Comparison of ENCODE assay signal across 9 cellular contexts in the genomic region with DNA sequence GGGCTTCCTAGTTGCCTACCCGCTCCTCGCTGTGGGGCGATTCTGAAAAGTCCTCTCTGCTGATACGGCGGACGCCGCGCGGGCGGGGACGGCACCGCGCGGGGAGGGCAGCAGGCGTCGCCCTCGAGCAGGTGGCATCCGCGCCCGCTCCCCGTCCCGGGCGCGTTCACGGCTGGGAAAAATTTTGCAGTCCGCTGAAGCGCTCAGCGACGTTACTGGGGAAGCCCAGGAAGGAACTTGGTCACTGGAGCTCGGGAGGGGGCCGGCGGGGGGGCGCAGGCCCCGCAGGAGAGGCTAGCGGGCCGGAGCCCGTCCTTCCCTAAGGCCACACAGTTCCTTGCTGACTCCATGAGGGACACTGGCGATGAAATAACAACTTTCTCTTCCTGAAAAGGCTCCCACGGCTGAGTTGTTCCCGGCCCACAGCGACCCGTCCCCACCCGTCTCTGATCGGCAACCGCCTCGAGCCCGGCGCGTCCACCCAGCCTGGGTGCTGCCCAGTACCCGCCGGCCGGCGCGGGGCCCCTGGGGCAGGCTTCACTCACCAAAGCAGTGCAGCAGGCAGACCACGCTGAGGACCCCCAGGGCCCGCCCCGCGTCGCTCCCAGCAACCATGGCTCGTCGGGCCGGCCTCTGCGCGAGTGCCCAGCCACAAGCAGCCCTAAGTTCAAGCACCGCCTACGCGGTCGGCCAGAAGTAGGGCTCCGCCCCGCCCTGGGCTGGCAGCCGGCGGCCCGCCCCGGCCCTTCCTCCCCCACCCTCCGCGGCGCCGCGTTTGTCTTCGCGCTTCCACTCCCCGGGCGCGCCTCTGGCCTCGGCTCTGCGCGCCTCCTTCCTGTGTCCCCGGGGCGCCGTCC. TPM values are rescaled to one million over a fixed set of nuclear protein-coding genes. Genes with fewer than 3 reads are reported as not detected.
DNase-seq lines count a peak whose midpoint lies in the region; ATAC-seq, FAIRE-seq and TF ChIP-seq lines count a peak whose summit lies in the region.
"Had no signal": no experiment of that assay in that cellular context is flagged by ENCODE, and none has a peak within 500 bp of the region (broad histone marks: within the 10 kb centered on the region; RNA-seq: fewer than 3 reads in every experiment).

A gene with protein sequence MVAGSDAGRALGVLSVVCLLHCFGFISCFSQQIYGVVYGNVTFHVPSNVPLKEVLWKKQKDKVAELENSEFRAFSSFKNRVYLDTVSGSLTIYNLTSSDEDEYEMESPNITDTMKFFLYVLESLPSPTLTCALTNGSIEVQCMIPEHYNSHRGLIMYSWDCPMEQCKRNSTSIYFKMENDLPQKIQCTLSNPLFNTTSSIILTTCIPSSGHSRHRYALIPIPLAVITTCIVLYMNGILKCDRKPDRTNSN (minus strand): TSS at position 669 of the 857 bp plus-strand sequence. CDS start 54 bp downstream, at position 615.

- H3K4me1 Mint-ChIP-seq in WTC11, result peaks cover 54% of the 10 kb centered on the region

- H3K4me3 ChIP-seq in ACC112 (ENCODE audit: low read depth, low read length), result peak within 1 kb of the TSS; percentile 87
- peak within 1 kb of the TSS; percentile 67 for H3K4me3 ChIP-seq in bronchial epithelial cell (ENCODE audit: low read depth, low read length)

- peak within 1 kb of the TSS; percentile 54; the same call in 1 of the 2 replicates for H3K27ac Mint-ChIP-seq in WTC11

- no peaks in the 10 kb centered on the region for H3K36me3 Mint-ChIP-seq in WTC11

- ATAC-seq in GM18511 (IDR thresholded peaks at IDR 0.05; ENCODE audit: unreplicated experiment) (peak; percentile 70), HG03025 (IDR thresholded peaks at IDR 0.05; ENCODE audit: low FRiP score, unreplicated experiment) (peak; percentile 61), WTC11 (peak; percentile 93)

- H3K79me2 ChIP-seq in ACC112 (ENCODE audit: control insufficient read depth, insufficient read depth, low read length, unreplicated experiment), result peaks cover 29% of the 10 kb centered on the region

- peak within 1 kb of the TSS; percentile 67 for H3K27ac ChIP-seq in ACC112 (ENCODE audit: low read depth, low read length)

- CTCF ChIA-PET in WTC11 (lab: Charles Lee), result interaction anchor here (0.7 to 1.3 kb wide), 4 partner anchors 26 to 271 kb away, joined by 3 to 7 read pairs (median 3); no protein-coding TSS in a partner anchor

- DNase-seq in NCI-H2171 (lab: John Stamatoyannopoulos, UW), result peak; percentile 86
- DNase-seq in WTC11 (ENCODE audit: low spot score), result peak; percentile 86
- peak; percentile 68 for DNase-seq in bronchial epithelial cell (ENCODE audit: low read depth)
- peak; percentile 66 for DNase-seq in inferior parietal cortex (ENCODE audit: extremely low spot score)
- peak; percentile 59 to 83 for DNase-seq in stimulated activated CD4-positive, alpha-beta T cell treated with anti-CD3 and anti-CD28 coated beads, Interleukin-12 subunit alpha, Interleukin-12 subunit beta, amount 100 ng/mL, for 24 hours (ENCODE audit: low read depth in 2 of 2)

- peaks cover 40% of the 10 kb centered on the region for H3K4me1 ChIP-seq in ACC112 (ENCODE audit: control insufficient read depth, insufficient read depth, low read length, unreplicated experiment)

- POLR2A ChIA-PET in WTC11 (lab: Charles Lee), result interaction anchor here (1.0 kb wide), 1 partner anchor 489 kb away, joined by 3 read pairs; a partner anchor contains a TSS

- H3K27me3 ChIP-seq in ACC112 (ENCODE audit: insufficient read depth, low read length) (no peaks in the 10 kb centered on the region), bronchial epithelial cell (ENCODE audit: control insufficient read depth, insufficient read depth, low read length) (no peaks in the 10 kb centered on the region)

- peak within 1 kb of the TSS; percentile 73 for H3K4me3 Mint-ChIP-seq in WTC11

- no peak for FAIRE-seq in bronchial epithelial cell (lab: Jason Lieb, UNC)
- FAIRE-seq: TTC549 had no signal

- H3K27me3 Mint-ChIP-seq in WTC11 (ENCODE audit: low read depth), result peaks cover 19% of the 10 kb centered on the region

- H3K36me3 ChIP-seq in ACC112 (ENCODE audit: insufficient read depth, low read length) (no peaks in the 10 kb centered on the region), bronchial epithelial cell (ENCODE audit: control insufficient read depth, insufficient read depth, low read length) (no peaks in the 10 kb centered on the region)

- H2AFZ ChIP-seq in ACC112 (ENCODE audit: low read length, unreplicated experiment), result peak within 1 kb of the TSS; percentile 73

- TF ChIP-seq CTCF in WTC11 (IDR thresholded peaks at IDR 0.05) (0 out of 2 replicates have a peak, but pooled peaks have one; percentile 37), bronchial epithelial cell (IDR thresholded peaks at IDR 0.05; ENCODE audit: insufficient read depth, low read length, severe bottlenecking) (peak; percentile 82)

- no peaks in the 10 kb centered on the region for H3K9me3 Mint-ChIP-seq in WTC11

TF ChIP-seq in WTC11, 78 proteins besides CTCF, POLR2A, EP300 and RAD21 (continues in another document):
- TF ChIP-seq, protein P1, sequence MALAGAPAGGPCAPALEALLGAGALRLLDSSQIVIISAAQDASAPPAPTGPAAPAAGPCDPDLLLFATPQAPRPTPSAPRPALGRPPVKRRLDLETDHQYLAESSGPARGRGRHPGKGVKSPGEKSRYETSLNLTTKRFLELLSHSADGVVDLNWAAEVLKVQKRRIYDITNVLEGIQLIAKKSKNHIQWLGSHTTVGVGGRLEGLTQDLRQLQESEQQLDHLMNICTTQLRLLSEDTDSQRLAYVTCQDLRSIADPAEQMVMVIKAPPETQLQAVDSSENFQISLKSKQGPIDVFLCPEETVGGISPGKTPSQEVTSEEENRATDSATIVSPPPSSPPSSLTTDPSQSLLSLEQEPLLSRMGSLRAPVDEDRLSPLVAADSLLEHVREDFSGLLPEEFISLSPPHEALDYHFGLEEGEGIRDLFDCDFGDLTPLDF (CRISPR knock-in tag; IDR thresholded peaks at IDR 0.05), result 0 out of 2 replicates have a peak, but pooled peaks have one; percentile 10
- TF ChIP-seq FOXK1 (CRISPR knock-in tag; IDR thresholded peaks at IDR 0.05), result no peak; the same call in 1 of the 2 replicates
- TF ChIP-seq, protein P2, sequence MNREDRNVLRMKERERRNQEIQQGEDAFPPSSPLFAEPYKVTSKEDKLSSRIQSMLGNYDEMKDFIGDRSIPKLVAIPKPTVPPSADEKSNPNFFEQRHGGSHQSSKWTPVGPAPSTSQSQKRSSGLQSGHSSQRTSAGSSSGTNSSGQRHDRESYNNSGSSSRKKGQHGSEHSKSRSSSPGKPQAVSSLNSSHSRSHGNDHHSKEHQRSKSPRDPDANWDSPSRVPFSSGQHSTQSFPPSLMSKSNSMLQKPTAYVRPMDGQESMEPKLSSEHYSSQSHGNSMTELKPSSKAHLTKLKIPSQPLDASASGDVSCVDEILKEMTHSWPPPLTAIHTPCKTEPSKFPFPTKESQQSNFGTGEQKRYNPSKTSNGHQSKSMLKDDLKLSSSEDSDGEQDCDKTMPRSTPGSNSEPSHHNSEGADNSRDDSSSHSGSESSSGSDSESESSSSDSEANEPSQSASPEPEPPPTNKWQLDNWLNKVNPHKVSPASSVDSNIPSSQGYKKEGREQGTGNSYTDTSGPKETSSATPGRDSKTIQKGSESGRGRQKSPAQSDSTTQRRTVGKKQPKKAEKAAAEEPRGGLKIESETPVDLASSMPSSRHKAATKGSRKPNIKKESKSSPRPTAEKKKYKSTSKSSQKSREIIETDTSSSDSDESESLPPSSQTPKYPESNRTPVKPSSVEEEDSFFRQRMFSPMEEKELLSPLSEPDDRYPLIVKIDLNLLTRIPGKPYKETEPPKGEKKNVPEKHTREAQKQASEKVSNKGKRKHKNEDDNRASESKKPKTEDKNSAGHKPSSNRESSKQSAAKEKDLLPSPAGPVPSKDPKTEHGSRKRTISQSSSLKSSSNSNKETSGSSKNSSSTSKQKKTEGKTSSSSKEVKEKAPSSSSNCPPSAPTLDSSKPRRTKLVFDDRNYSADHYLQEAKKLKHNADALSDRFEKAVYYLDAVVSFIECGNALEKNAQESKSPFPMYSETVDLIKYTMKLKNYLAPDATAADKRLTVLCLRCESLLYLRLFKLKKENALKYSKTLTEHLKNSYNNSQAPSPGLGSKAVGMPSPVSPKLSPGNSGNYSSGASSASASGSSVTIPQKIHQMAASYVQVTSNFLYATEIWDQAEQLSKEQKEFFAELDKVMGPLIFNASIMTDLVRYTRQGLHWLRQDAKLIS (CRISPR knock-in tag; IDR thresholded peaks at IDR 0.05; ENCODE audit: borderline replicate concordance), result 0 out of 2 replicates have a peak, but pooled peaks have one; percentile 52
- TF ChIP-seq, protein P3, sequence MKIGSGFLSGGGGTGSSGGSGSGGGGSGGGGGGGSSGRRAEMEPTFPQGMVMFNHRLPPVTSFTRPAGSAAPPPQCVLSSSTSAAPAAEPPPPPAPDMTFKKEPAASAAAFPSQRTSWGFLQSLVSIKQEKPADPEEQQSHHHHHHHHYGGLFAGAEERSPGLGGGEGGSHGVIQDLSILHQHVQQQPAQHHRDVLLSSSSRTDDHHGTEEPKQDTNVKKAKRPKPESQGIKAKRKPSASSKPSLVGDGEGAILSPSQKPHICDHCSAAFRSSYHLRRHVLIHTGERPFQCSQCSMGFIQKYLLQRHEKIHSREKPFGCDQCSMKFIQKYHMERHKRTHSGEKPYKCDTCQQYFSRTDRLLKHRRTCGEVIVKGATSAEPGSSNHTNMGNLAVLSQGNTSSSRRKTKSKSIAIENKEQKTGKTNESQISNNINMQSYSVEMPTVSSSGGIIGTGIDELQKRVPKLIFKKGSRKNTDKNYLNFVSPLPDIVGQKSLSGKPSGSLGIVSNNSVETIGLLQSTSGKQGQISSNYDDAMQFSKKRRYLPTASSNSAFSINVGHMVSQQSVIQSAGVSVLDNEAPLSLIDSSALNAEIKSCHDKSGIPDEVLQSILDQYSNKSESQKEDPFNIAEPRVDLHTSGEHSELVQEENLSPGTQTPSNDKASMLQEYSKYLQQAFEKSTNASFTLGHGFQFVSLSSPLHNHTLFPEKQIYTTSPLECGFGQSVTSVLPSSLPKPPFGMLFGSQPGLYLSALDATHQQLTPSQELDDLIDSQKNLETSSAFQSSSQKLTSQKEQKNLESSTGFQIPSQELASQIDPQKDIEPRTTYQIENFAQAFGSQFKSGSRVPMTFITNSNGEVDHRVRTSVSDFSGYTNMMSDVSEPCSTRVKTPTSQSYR (CRISPR knock-in tag; IDR thresholded peaks at IDR 0.05), result no peak
- 0 out of 2 replicates have a peak, but pooled peaks have one; percentile 48 for TF ChIP-seq ZNF416 (CRISPR knock-in tag; IDR thresholded peaks at IDR 0.05)

RNA-seq across cellular contexts. Expression of the gene that starts here (rescaled TPM):
- 3.6 to 5.3 TPM (median 4.1 TPM) in 3 replicates for total RNA-seq in WTC11 (2021)
- 18.2 and 25.2 TPM in 2 replicates for total RNA-seq in bronchial epithelial cell

Comparison
In these comparisons a context has a peak if more than half of its experiments do, and no peak if none do; other contexts are left out.
1. Peak in every context shown above with its lines: DNase-seq, ATAC-seq, H3K4me3 ChIP-seq and H3K27ac ChIP-seq.